In the genomic region with DNA sequence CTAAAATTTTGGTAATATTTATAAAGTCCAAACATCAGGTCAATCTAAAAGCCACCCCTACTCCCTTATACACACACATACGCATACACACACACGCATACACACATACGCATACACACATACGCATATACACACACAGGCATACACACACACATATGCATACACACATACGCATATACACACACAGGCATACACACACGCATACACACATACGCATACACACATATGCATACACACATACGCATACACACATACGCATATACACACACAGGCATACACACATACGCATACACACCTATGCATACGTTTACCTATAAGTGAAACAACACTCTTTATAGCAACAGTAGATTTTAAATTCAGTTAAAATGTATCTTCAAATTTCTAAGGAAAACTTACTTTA, we compare ENCODE assay signal across 31 cellular contexts.
"Had no signal": no experiment of that assay in that cellular context is flagged by ENCODE, and none has a peak within 500 bp of the region (broad histone marks: within the 10 kb centered on the region; RNA-seq: fewer than 3 reads in every experiment).

No MANE protein-coding gene starts in this region.

- H3K79me2 ChIP-seq: hepatocyte, parathyroid adenoma had no signal

- H3K36me3 ChIP-seq: gastroesophageal sphincter, prostate gland, right atrium auricular region, tibial artery, upper lobe of left lung, uterus had no signal

- H3K4me3 Mint-ChIP-seq: memory B cell; mesothelial cell of epicardium; naive B cell; natural killer cell treated with Interleukin-12 subunit alpha and Interleukin-12 subunit beta and Interleukin-15 and Interleukin-18, amount 100 ng/mL, for 72 hours; neural crest cell; stimulated activated memory B cell treated with anti-CD40 and anti-IgM and Interleukin-4, amounts not matched to agents 10 μg/mL and 1 μg/mL and 100 μg/mL, for 72 hours had no signal

- H3K4me2 ChIP-seq: hepatocyte had no signal

- H3K27me3 ChIP-seq: esophagus muscularis mucosa, foreskin keratinocyte, gastroesophageal sphincter, heart left ventricle, hepatocyte, right atrium auricular region, spleen, testis, tibial artery, upper lobe of left lung, uterus had no signal

- H3K4me1 Mint-ChIP-seq: memory B cell; mesothelial cell of epicardium; naive B cell; neural crest cell; stimulated activated memory B cell treated with anti-CD40 and anti-IgM and Interleukin-4, amounts not matched to agents 10 μg/mL and 1 μg/mL and 100 μg/mL, for 72 hours had no signal

- ATAC-seq: foreskin keratinocyte; gastroesophageal sphincter; heart left ventricle; left lobe of liver; mucosa of descending colon; natural killer cell treated with Interleukin-12 subunit alpha and Interleukin-12 subunit beta and Interleukin-15 and Interleukin-18, amount 100 ng/mL, for 72 hours; stimulated activated memory B cell treated with anti-CD40 and anti-IgM and Interleukin-4, amounts not matched to agents 10 μg/mL and 1 μg/mL and 100 μg/mL, for 72 hours; stimulated activated naive CD8-positive, alpha-beta T cell treated with anti-CD3 and anti-CD28 coated beads, Interleukin-15, Interleukin-2, amounts not matched to agents 100 U/mL and 50 U/mL, for 24 hours had no signal

- H3K4me1 ChIP-seq: esophagus muscularis mucosa, foreskin keratinocyte, gastroesophageal sphincter, heart left ventricle, parathyroid adenoma, prostate gland, right atrium auricular region, spleen, testis, tibial artery, upper lobe of left lung, uterus had no signal

- FAIRE-seq: endothelial cell of umbilical vein had no signal

- H3K27ac ChIP-seq: coronary artery, esophagus muscularis mucosa, foreskin keratinocyte, gastroesophageal sphincter, heart left ventricle, hepatocyte, parathyroid adenoma, prostate gland, right atrium auricular region, skin epidermis, spleen, testis, tibial artery, upper lobe of left lung, uterus had no signal

- H3K27me3 Mint-ChIP-seq: memory B cell; naive B cell; natural killer cell treated with Interleukin-12 subunit alpha and Interleukin-12 subunit beta and Interleukin-15 and Interleukin-18, amount 100 ng/mL, for 72 hours; stimulated activated memory B cell treated with anti-CD40 and anti-IgM and Interleukin-4, amounts not matched to agents 10 μg/mL and 1 μg/mL and 100 μg/mL, for 72 hours had no signal

- H3K9me3 ChIP-seq: esophagus muscularis mucosa, gastroesophageal sphincter, mucosa of descending colon, prostate gland, testis, tibial artery, upper lobe of left lung, uterus had no signal

- H3K36me3 Mint-ChIP-seq: memory B cell; naive B cell; natural killer cell treated with Interleukin-12 subunit alpha and Interleukin-12 subunit beta and Interleukin-15 and Interleukin-18, amount 100 ng/mL, for 72 hours; stimulated activated memory B cell treated with anti-CD40 and anti-IgM and Interleukin-4, amounts not matched to agents 10 μg/mL and 1 μg/mL and 100 μg/mL, for 72 hours had no signal

- DNase-seq: dermis blood vessel endothelial cell; effector memory CD4-positive, alpha-beta T cell; foreskin keratinocyte; heart left ventricle; kidney; mucosa of descending colon; naive B cell; spleen; stimulated activated CD4-positive, alpha-beta T cell treated with anti-CD3 and anti-CD28 coated beads, Interleukin-4, amount 100 ng/mL, for 4 hours; stimulated activated naive CD8-positive, alpha-beta T cell treated with anti-CD3 and anti-CD28 coated beads, Interleukin-15, Interleukin-2, amounts not matched to agents 100 U/mL and 50 U/mL, for 24 hours; substantia nigra; testis; tibial artery; upper lobe of left lung; uterus had no signal

- H3K4me3 ChIP-seq: coronary artery, esophagus muscularis mucosa, gastroesophageal sphincter, heart left ventricle, hepatocyte, lung, mucosa of descending colon, prostate gland, right atrium auricular region, skin epidermis, spleen, testis, tibial artery, upper lobe of left lung, uterus had no signal

- H3K27ac Mint-ChIP-seq: memory B cell; mesothelial cell of epicardium; naive B cell; natural killer cell treated with Interleukin-12 subunit alpha and Interleukin-12 subunit beta and Interleukin-15 and Interleukin-18, amount 100 ng/mL, for 72 hours; stimulated activated memory B cell treated with anti-CD40 and anti-IgM and Interleukin-4, amounts not matched to agents 10 μg/mL and 1 μg/mL and 100 μg/mL, for 72 hours had no signal

- H3K9ac ChIP-seq: parathyroid adenoma had no signal

- H2AFZ ChIP-seq: hepatocyte, parathyroid adenoma had no signal
